ENCODE assay signal across 16 cellular contexts in the genomic region with DNA sequence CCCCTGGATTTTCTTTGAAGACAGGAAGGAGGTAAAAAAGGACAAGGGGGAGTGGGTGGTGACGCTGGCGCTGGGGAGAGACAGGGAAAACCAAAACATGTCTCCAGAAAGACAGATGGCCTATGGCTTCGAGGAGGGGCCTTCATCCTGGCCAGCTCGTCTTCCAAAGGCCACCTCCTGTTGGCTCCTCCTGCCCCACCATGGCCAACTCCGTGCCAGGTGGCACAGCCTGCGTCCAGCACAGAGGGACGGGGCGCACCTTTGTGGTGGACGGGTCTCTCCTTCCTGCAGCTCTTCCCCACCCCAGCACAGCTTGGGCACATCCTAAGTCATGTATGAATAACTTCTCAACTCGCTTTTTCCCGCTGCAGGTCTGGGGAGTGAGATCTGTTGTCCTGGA. TPM values are rescaled to one million over a fixed set of nuclear protein-coding genes. Genes with fewer than 3 reads are reported as not detected.
"Had no signal": no experiment of that assay in that cellular context is flagged by ENCODE, and none has a peak within 500 bp of the region (broad histone marks: within the 10 kb centered on the region; RNA-seq: fewer than 3 reads in every experiment).

No MANE protein-coding gene starts in this region.

- H3K36me3 Mint-ChIP-seq: mesothelial cell of epicardium; stimulated activated naive B cell treated with anti-CD40 and anti-IgM and Interleukin-4, amounts not matched to agents 10 μg/mL and 1 μg/mL and 100 μg/mL, for 72 hours had no signal

- H3K36me3 ChIP-seq: uterus had no signal

- H3K4me3 Mint-ChIP-seq: activated CD4-positive, alpha-beta memory T cell treated with anti-CD3 and anti-CD28 coated beads, Interleukin-2, amount 10 ng/mL, durations not matched to agents 7 days and 5 days; activated T-helper 1 cell treated with anti-CD3 and anti-CD28 coated beads, Interleukin-12 subunit alpha, Interleukin-12 subunit beta, Interleukin-2, Interleukin-4 antibody, amounts not matched to agents 30 ng/mL and 10 ng/mL and 1 ng/mL, durations not matched to agents 14 hours and 24 hours and 36 hours; dendritic cell treated with granulocyte-macrophage colony-stimulating factor and Interleukin-4, amounts not matched to agents 40 ng/mL and 50 ng/mL, for 4 days; mesothelial cell of epicardium; stimulated activated naive B cell treated with anti-CD40 and anti-IgM and Interleukin-4, amounts not matched to agents 10 μg/mL and 1 μg/mL and 100 μg/mL, for 72 hours had no signal

- H3K4me3 ChIP-seq: testis, uterus had no signal

- ATAC-seq: left lobe of liver; stimulated activated naive B cell treated with anti-CD40 and anti-IgM and Interleukin-4, amounts not matched to agents 10 μg/mL and 1 μg/mL and 100 μg/mL, for 72 hours had no signal

- H3K27ac Mint-ChIP-seq: activated CD4-positive, alpha-beta memory T cell treated with anti-CD3 and anti-CD28 coated beads, Interleukin-2, amount 10 ng/mL, durations not matched to agents 7 days and 5 days; dendritic cell treated with granulocyte-macrophage colony-stimulating factor and Interleukin-4, amounts not matched to agents 40 ng/mL and 50 ng/mL, for 4 days; mesothelial cell of epicardium; stimulated activated naive B cell treated with anti-CD40 and anti-IgM and Interleukin-4, amounts not matched to agents 10 μg/mL and 1 μg/mL and 100 μg/mL, for 72 hours had no signal

- H3K27me3 Mint-ChIP-seq: activated CD4-positive, alpha-beta memory T cell treated with anti-CD3 and anti-CD28 coated beads, Interleukin-2, amount 10 ng/mL, durations not matched to agents 7 days and 5 days; dendritic cell treated with granulocyte-macrophage colony-stimulating factor and Interleukin-4, amounts not matched to agents 40 ng/mL and 50 ng/mL, for 4 days; stimulated activated naive B cell treated with anti-CD40 and anti-IgM and Interleukin-4, amounts not matched to agents 10 μg/mL and 1 μg/mL and 100 μg/mL, for 72 hours had no signal

- H3K27me3 ChIP-seq: foreskin keratinocyte, testis, uterus had no signal

- DNase-seq: activated CD4-positive, alpha-beta memory T cell treated with anti-CD3 and anti-CD28 coated beads, Interleukin-2, amount 10 ng/mL, durations not matched to agents 7 days and 5 days; effector CD4-positive, alpha-beta T cell; kidney; stimulated activated CD4-positive, alpha-beta T cell treated with anti-CD3 and anti-CD28 coated beads, Interleukin-2, amount 100 ng/mL, for 24 hours; stimulated activated naive B cell treated with anti-CD40 and anti-IgM and Interleukin-4, amounts not matched to agents 10 μg/mL and 1 μg/mL and 100 μg/mL, for 72 hours; T-helper 1 cell; uterus had no signal

- H3K27ac ChIP-seq: foreskin keratinocyte, testis, uterus had no signal

- H3K9me3 Mint-ChIP-seq: activated CD4-positive, alpha-beta memory T cell treated with anti-CD3 and anti-CD28 coated beads, Interleukin-2, amount 10 ng/mL, durations not matched to agents 7 days and 5 days; activated T-helper 1 cell treated with anti-CD3 and anti-CD28 coated beads, Interleukin-12 subunit alpha, Interleukin-12 subunit beta, Interleukin-2, Interleukin-4 antibody, amounts not matched to agents 30 ng/mL and 10 ng/mL and 1 ng/mL, durations not matched to agents 14 hours and 24 hours and 36 hours; dendritic cell treated with granulocyte-macrophage colony-stimulating factor and Interleukin-4, amounts not matched to agents 40 ng/mL and 50 ng/mL, for 4 days; mesothelial cell of epicardium; stimulated activated naive B cell treated with anti-CD40 and anti-IgM and Interleukin-4, amounts not matched to agents 10 μg/mL and 1 μg/mL and 100 μg/mL, for 72 hours had no signal

- H3K9me3 ChIP-seq: testis, uterus had no signal

- H3K4me1 ChIP-seq: testis, uterus had no signal

- FAIRE-seq: kidney, small intestine, TTC549 had no signal

RNA-seq across cellular contexts. Expression of a gene that starts 22.7 kb away (rescaled TPM):
- total RNA-seq: lung microvascular endothelial cell had no signal
